Comparison of ENCODE assay signal across 24 cellular contexts in the genomic region with DNA sequence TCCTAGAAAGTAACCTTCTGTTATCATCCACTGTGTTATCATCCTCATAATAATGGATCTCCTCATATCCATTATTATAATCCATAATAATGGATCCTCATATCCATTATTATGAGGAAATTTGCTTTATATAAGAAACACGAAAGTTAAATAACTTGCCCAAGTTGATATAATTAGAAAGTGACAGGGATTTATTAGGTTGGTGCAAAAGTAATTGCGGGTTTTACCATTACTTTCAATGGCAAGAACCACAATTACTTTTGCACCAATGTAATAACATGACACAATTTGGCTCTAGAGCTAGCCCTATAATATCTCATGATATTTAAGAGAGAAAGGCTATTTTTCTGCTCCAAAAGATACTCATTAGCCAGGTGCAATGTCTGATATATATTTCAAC.
DNase-seq lines count a peak whose midpoint lies in the region; ATAC-seq, FAIRE-seq and TF ChIP-seq lines count a peak whose summit lies in the region.
"Had no signal": no experiment of that assay in that cellular context is flagged by ENCODE, and none has a peak within 500 bp of the region (broad histone marks: within the 10 kb centered on the region; RNA-seq: fewer than 3 reads in every experiment).

No MANE protein-coding gene starts in this region.

- H3K4me1 ChIP-seq in HepG2 (ENCODE audit: insufficient read depth, low read length), result no peaks in the 10 kb centered on the region
- no peaks in the 10 kb centered on the region for H3K4me1 ChIP-seq in right lobe of liver
- no peaks in the 10 kb centered on the region for H3K4me1 ChIP-seq in Panc1 (ENCODE audit: control insufficient read depth, insufficient read depth, low read length)
- peaks cover 0 to 7% of the 10 kb centered on the region in 2 experiments; a peak in 3 of 5 replicates for H3K4me1 ChIP-seq in K562 (replicated peaks in 1 of 2; ENCODE audit: control insufficient read depth in 2 of 2, insufficient read depth in 2 of 2, low read length in 2 of 2)
- H3K4me1 ChIP-seq: A549; BLaER1 treated with 17β-estradiol and CSF1 and Interleukin-3, amounts not matched to agents 10 nM and 100 nM; Caco-2 had no signal

- H2AFZ ChIP-seq in HepG2 (ENCODE audit: low read length) (no peak overlapping the region), K562 (ENCODE audit: low read depth, low read length) (no peak overlapping the region)

- no peaks in the 10 kb centered on the region; a peak in 1 of 5 replicates for H3K27me3 ChIP-seq in HepG2 (ENCODE audit: control insufficient read depth in 1 of 2, insufficient read depth in 2 of 2, low read length in 2 of 2)
- no peaks in the 10 kb centered on the region for H3K27me3 ChIP-seq in right lobe of liver
- H3K27me3 ChIP-seq in Panc1 (ENCODE audit: control insufficient read depth, insufficient read depth, low read length), result no peaks in the 10 kb centered on the region
- no peaks in the 10 kb centered on the region for H3K27me3 ChIP-seq in K562 (ENCODE audit: control insufficient read depth in 2 of 2, insufficient read depth in 2 of 2, low read length in 2 of 2)
- H3K27me3 ChIP-seq: BLaER1 treated with 17β-estradiol and CSF1 and Interleukin-3, amounts not matched to agents 10 nM and 100 nM had no signal

- TF ChIP-seq RAD21 in HepG2 (CRISPR knock-in tag; IDR thresholded peaks at IDR 0.05) (no peak), K562 (CRISPR knock-in tag; conservative IDR thresholded peaks at IDR 0.05 in 1 of 2, IDR thresholded peaks at IDR 0.05 in 1 of 2) (no peak)

- WGBS in HepG2 (ENCODE audit: low lambda C conversion rate), result 18% methylated on average over 2 of the region's 2 CpGs
- WGBS in right lobe of liver (ENCODE audit: insufficient coverage, low coverage, low lambda C conversion rate, missing lambda C conversion rate), result 76% methylated on average over 2 of the region's 2 CpGs
- WGBS in K562 (ENCODE audit: insufficient coverage, low coverage, missing lambda C conversion rate), result 57% methylated on average over 2 of the region's 2 CpGs

- no peaks in the 10 kb centered on the region for H3K9me1 ChIP-seq in K562 (ENCODE audit: control insufficient read depth, insufficient read depth, low read length)

- DNase-seq in HepG2 (ENCODE audit: low spot score), result no peak
- DNase-seq in right lobe of liver, result no peak
- no peak for DNase-seq in Panc1 (ENCODE audit: low read depth, low spot score)
- no peak for DNase-seq in K562 (ENCODE audit: extremely low read depth in 1 of 4, low spot score in 3 of 4)
- DNase-seq in NCI-H526 (lab: John Stamatoyannopoulos, UW), result no peak
- DNase-seq in GDM1 (lab: John Stamatoyannopoulos, UW), result no peak
- DNase-seq: AML-193; Caco-2; Calu3; CD4-positive, alpha-beta T cell; CD8-positive, alpha-beta T cell; DMS 273 treated with DMSO at 0.1 percent for 48 hours; DMS153; DMS53; DMS79; DND-41; EL; GF-D8 had no signal

- no peaks in the 10 kb centered on the region for H3K36me3 ChIP-seq in HepG2 (replicated peaks in 1 of 2; ENCODE audit: control insufficient read depth in 1 of 2, insufficient read depth in 2 of 2, low read length in 2 of 2)
- H3K36me3 ChIP-seq in right lobe of liver, result no peaks in the 10 kb centered on the region
- H3K36me3 ChIP-seq in Panc1 (ENCODE audit: control insufficient read depth, insufficient read depth, low read length), result no peaks in the 10 kb centered on the region
- no peaks in the 10 kb centered on the region for H3K36me3 ChIP-seq in K562 (ENCODE audit: control insufficient read depth, insufficient read depth, low read length)
- H3K36me3 ChIP-seq: BLaER1 treated with 17β-estradiol and CSF1 and Interleukin-3, amounts not matched to agents 10 nM and 100 nM had no signal

- no peak for TF ChIP-seq CTCF in HepG2 (CRISPR knock-in tag; IDR thresholded peaks at IDR 0.05)
- TF ChIP-seq CTCF in right lobe of liver (IDR thresholded peaks at IDR 0.05), result no peak
- no peak for TF ChIP-seq CTCF in Panc1 (IDR thresholded peaks at IDR 0.05)
- TF ChIP-seq CTCF in K562 (IDR thresholded peaks at IDR 0.05 in 2 of 3, conservative IDR thresholded peaks at IDR 0.05 in 1 of 3; ENCODE audit: insufficient read depth in 2 of 3, low read depth in 1 of 3, low read length in 3 of 3), result no peak

- intact Hi-C loops in HepG2 (cut with micrococcal nuclease; ENCODE audit: unreplicated experiment) (no loop called here), right lobe of liver (cut with DNase I) (no loop called here), Panc1 (cut with micrococcal nuclease; ENCODE audit: unreplicated experiment) (no loop called here), K562 (cut with micrococcal nuclease) (no loop called here)

- no peak for ATAC-seq in HepG2
- no peak for ATAC-seq in right lobe of liver
- ATAC-seq in Panc1, result no peak
- ATAC-seq in K562, result no peak
- ATAC-seq: A549; CD8-positive, alpha-beta T cell had no signal

- no peak overlapping the region for H3K27ac ChIP-seq in HepG2 (ENCODE audit: extremely low read length, insufficient read depth, low read length)
- H3K27ac ChIP-seq in right lobe of liver, result no peak overlapping the region
- peak overlapping the region; percentile 7; the same call in 1 of the 2 replicates for H3K27ac ChIP-seq in Panc1 (ENCODE audit: low read length)
- no peak overlapping the region for H3K27ac ChIP-seq in K562 (ENCODE audit: extremely low read depth, low read depth, low read length)
- H3K27ac ChIP-seq: 22Rv1; A549; BLaER1 treated with 17β-estradiol and CSF1 and Interleukin-3, amounts not matched to agents 10 nM and 100 nM; C4-2B had no signal

- POLR2A ChIA-PET in HepG2 (lab: Yijun Ruan, JAX) (no interaction called here), Panc1 (lab: Charles Lee) (no interaction called here), K562 (lab: Yijun Ruan, JAX) (interaction anchor here (1.0 to 1.3 kb wide), 2 partner anchors 12 to 24 kb away, joined by 3 to 5 read pairs; no protein-coding TSS in a partner anchor)

- in situ Hi-C loops in HepG2 (cut with HindIII; ENCODE audit: extremely low pct_ligation_motif_present, low pct_unique_long_range_greater_than_20kb), result no loop called here
- in situ Hi-C loops in Panc1 (cut with HindIII; ENCODE audit: low pct_unique_long_range_greater_than_20kb, low sequenced_read_pairs), result no loop called here
- in situ Hi-C loops in K562 (cut with MboI), result no loop called here

- H4K20me1 ChIP-seq in HepG2 (ENCODE audit: insufficient read depth, low read length), result no peaks in the 10 kb centered on the region
- no peaks in the 10 kb centered on the region for H4K20me1 ChIP-seq in K562 (replicated peaks; ENCODE audit: control insufficient read depth, insufficient read depth, low read length)
- H4K20me1 ChIP-seq: BLaER1 treated with 17β-estradiol and CSF1 and Interleukin-3, amounts not matched to agents 10 nM and 100 nM had no signal

- H3K4me3 ChIP-seq in HepG2 (replicated peaks in 1 of 3; ENCODE audit: insufficient read depth in 1 of 3, low read depth in 2 of 3, low read length in 3 of 3) (no peak overlapping the region), right lobe of liver (no peak overlapping the region), Panc1 (ENCODE audit: low read depth in 2 of 2, low read length in 2 of 2) (no peak overlapping the region), K562 (no peak overlapping the region)
- H3K4me3 ChIP-seq: A549; BLaER1 treated with 17β-estradiol and CSF1 and Interleukin-3, amounts not matched to agents 10 nM and 100 nM had no signal

- FAIRE-seq in HepG2 (lab: Jason Lieb, UNC) (no peak), K562 (lab: Jason Lieb, UNC) (no peak)
- FAIRE-seq: A549, GM12892, GM18507 had no signal

- TF ChIP-seq POLR2A in HepG2 (IDR thresholded peaks at IDR 0.05; ENCODE audit: insufficient read depth in 1 of 2, low read depth in 2 of 2, low read length in 2 of 2), result no peak
- TF ChIP-seq POLR2A in right lobe of liver (IDR thresholded peaks at IDR 0.05), result no peak
- no peak for TF ChIP-seq POLR2A in K562 (conservative IDR thresholded peaks at IDR 0.05)

- H3K9me3 ChIP-seq in HepG2 (ENCODE audit: low read length), result no peaks in the 10 kb centered on the region
- H3K9me3 ChIP-seq in right lobe of liver, result no peaks in the 10 kb centered on the region
- no peaks in the 10 kb centered on the region for H3K9me3 ChIP-seq in Panc1 (ENCODE audit: control insufficient read depth, insufficient read depth, low read depth, low read length)
- no peaks in the 10 kb centered on the region for H3K9me3 ChIP-seq in K562 (replicated peaks; ENCODE audit: control insufficient read depth, insufficient read depth, low read depth, low read length)
- H3K9me3 ChIP-seq: A549; BLaER1 treated with 17β-estradiol and CSF1 and Interleukin-3, amounts not matched to agents 10 nM and 100 nM; Caco-2 had no signal

- H3K79me2 ChIP-seq in HepG2 (ENCODE audit: insufficient read depth, low read length), result no peaks in the 10 kb centered on the region
- H3K79me2 ChIP-seq in K562 (ENCODE audit: control insufficient read depth, insufficient read depth, low read length), result no peaks in the 10 kb centered on the region

- CTCF ChIA-PET in HepG2 (lab: Yijun Ruan, JAX; ENCODE audit: low intra/inter-chr PET ratio, low total read pairs), result no interaction called here
- CTCF ChIA-PET in Panc1 (lab: Charles Lee), result no interaction called here
- CTCF ChIA-PET in K562 (lab: Yijun Ruan, JAX; ENCODE audit: low intra/inter-chr PET ratio), result no interaction called here

- H3K4me2 ChIP-seq in HepG2 (ENCODE audit: low read depth, low read length) (no peak overlapping the region), K562 (ENCODE audit: insufficient read depth, low read length) (no peak overlapping the region)
- H3K4me2 ChIP-seq: A549; BLaER1 treated with 17β-estradiol and CSF1 and Interleukin-3, amounts not matched to agents 10 nM and 100 nM had no signal

- no peak overlapping the region for H3K9ac ChIP-seq in HepG2 (ENCODE audit: insufficient read depth, low read depth, low read length)
- H3K9ac ChIP-seq in K562 (ENCODE audit: insufficient read depth in 1 of 2, low read depth in 2 of 2, low read length in 2 of 2), result no peak overlapping the region
- H3K9ac ChIP-seq: BLaER1 treated with 17β-estradiol and CSF1 and Interleukin-3, amounts not matched to agents 10 nM and 100 nM had no signal

- TF ChIP-seq EP300 in HepG2 (IDR thresholded peaks at IDR 0.05; ENCODE audit: low read depth in 2 of 2, low read length in 2 of 2) (no peak), HepG2 (CRISPR knock-in tag; IDR thresholded peaks at IDR 0.05; ENCODE audit: borderline replicate concordance) (no peak), K562 (IDR thresholded peaks at IDR 0.05; ENCODE audit: low read length) (no peak)

- BruUV-seq in HepG2 (replicated peaks; lab: Mats Ljungman, UMichigan) (no TSS peak), Panc1 (replicated peaks; lab: Mats Ljungman, UMichigan) (no TSS peak), K562 (replicated peaks; lab: Mats Ljungman, UMichigan) (no TSS peak)
